Comparison of ENCODE assay signal across 16 cellular contexts in genomic region chr13:36601186-36601585, GRCh38.
DNase-seq lines count a peak whose midpoint lies in the region; ATAC-seq and TF ChIP-seq lines count a peak whose summit lies in the region.
"Had no signal": no experiment of that assay in that cellular context is flagged by ENCODE, and none has a peak within 500 bp of the region (broad histone marks: within the 10 kb centered on the region; RNA-seq: fewer than 3 reads in every experiment).

No MANE protein-coding gene starts in this region.

- H3K9ac ChIP-seq in mammary epithelial cell (ENCODE audit: insufficient read depth, low read length) = no peak overlapping the region

- H3K4me3 Mint-ChIP-seq in CD8-positive, alpha-beta T cell = no peak overlapping the region
- H3K4me3 Mint-ChIP-seq: HFFc6 had no signal

- BruUV-seq in mammary epithelial cell (replicated peaks; lab: Mats Ljungman, UMichigan) = no TSS peak

- H3K79me2 ChIP-seq in mammary epithelial cell (ENCODE audit: insufficient read depth, low read length) = no peaks in the 10 kb centered on the region

- H3K4me1 ChIP-seq in mammary epithelial cell (ENCODE audit: insufficient read depth, low read length) = no peaks in the 10 kb centered on the region
- no peaks in the 10 kb centered on the region for H3K4me1 ChIP-seq in CD8-positive, alpha-beta T cell (ENCODE audit: insufficient read depth, low read length)
- H3K4me1 ChIP-seq: Peyer's patch had no signal

- dilution Hi-C loops in mammary epithelial cell (cut with HindIII; ENCODE audit: low sequenced_read_pairs) = no loop called here

- no peaks in the 10 kb centered on the region for H3K36me3 ChIP-seq in mammary epithelial cell (ENCODE audit: insufficient read depth, low read length)
- H3K36me3 ChIP-seq in CD8-positive, alpha-beta T cell (ENCODE audit: insufficient read depth, low read length) = no peaks in the 10 kb centered on the region
- H3K36me3 ChIP-seq: Peyer's patch had no signal

- CTCF ChIA-PET in mammary epithelial cell (lab: Charles Lee; ENCODE audit: low non-redundant PET) = no interaction called here
- CTCF ChIA-PET in CD8-positive, alpha-beta T cell (lab: Charles Lee) = no interaction called here

- WGBS in mammary epithelial cell (ENCODE audit: low coverage, missing lambda C conversion rate) = 66% methylated on average over 2 of the region's 2 CpGs

- POLR2A ChIA-PET in CD8-positive, alpha-beta T cell (lab: Charles Lee) = no interaction called here

- H3K4me2 ChIP-seq in mammary epithelial cell (ENCODE audit: insufficient read depth, low read depth, low read length) = no peak overlapping the region

- no peaks in the 10 kb centered on the region for H4K20me1 ChIP-seq in mammary epithelial cell (ENCODE audit: insufficient read depth, low read length)

- H3K9me3 ChIP-seq in mammary epithelial cell (replicated peaks; ENCODE audit: insufficient read depth, low read length) = no peaks in the 10 kb centered on the region
- H3K9me3 ChIP-seq in CD8-positive, alpha-beta T cell (ENCODE audit: low read length) = no peaks in the 10 kb centered on the region
- H3K9me3 ChIP-seq: Peyer's patch had no signal

- no peak overlapping the region for H3K27ac ChIP-seq in mammary epithelial cell (ENCODE audit: insufficient read depth, low read depth, low read length)
- H3K27ac ChIP-seq in CD8-positive, alpha-beta T cell (ENCODE audit: low read depth, low read length) = no peak overlapping the region
- H3K27ac ChIP-seq: Peyer's patch, SK-N-MC had no signal

- TF ChIP-seq CTCF in AG10803 (conservative IDR thresholded peaks at IDR 0.05; ENCODE audit: low read length) = no peak
- TF ChIP-seq CTCF in mammary epithelial cell (conservative IDR thresholded peaks at IDR 0.05 in 1 of 2, IDR thresholded peaks at IDR 0.05 in 1 of 2; ENCODE audit: extremely low read depth in 1 of 2, insufficient read depth in 1 of 2, low read depth in 1 of 2, low read length in 2 of 2) = no peak
- TF ChIP-seq CTCF in CD8-positive, alpha-beta T cell (IDR thresholded peaks at IDR 0.05) = no peak

- H3K27me3 ChIP-seq in mammary epithelial cell (ENCODE audit: insufficient read depth, low read length) = no peaks in the 10 kb centered on the region
- no peaks in the 10 kb centered on the region for H3K27me3 ChIP-seq in CD8-positive, alpha-beta T cell (ENCODE audit: insufficient read depth, low read length)
- H3K27me3 ChIP-seq: Peyer's patch had no signal

- ATAC-seq in HG02852 (IDR thresholded peaks at IDR 0.05; ENCODE audit: unreplicated experiment) = no peak
- no peak for ATAC-seq in HG02571 (IDR thresholded peaks at IDR 0.05; ENCODE audit: unreplicated experiment)
- ATAC-seq in CD8-positive, alpha-beta T cell = no peak

- no peak overlapping the region for H3K27ac Mint-ChIP-seq in CD8-positive, alpha-beta T cell
- H3K27ac Mint-ChIP-seq: HFFc6 had no signal

- H3K27me3 Mint-ChIP-seq in CD8-positive, alpha-beta T cell (ENCODE audit: low read depth) = peaks cover 11% of the 10 kb centered on the region

- no peaks in the 10 kb centered on the region for H3K4me1 Mint-ChIP-seq in CD8-positive, alpha-beta T cell (ENCODE audit: low read depth)

- intact Hi-C loops in mammary epithelial cell (cut with micrococcal nuclease) = no loop called here
- intact Hi-C loops in CD8-positive, alpha-beta T cell (cut with DNase I, micrococcal nuclease) = no loop called here

- in situ Hi-C loops in mammary epithelial cell (cut with MboI; ENCODE audit: low sequenced_read_pairs in 2 of 2) = no loop called here

- H2AFZ ChIP-seq in mammary epithelial cell (ENCODE audit: low read depth, low read length) = no peak overlapping the region

- no peaks in the 10 kb centered on the region for H3K36me3 Mint-ChIP-seq in CD8-positive, alpha-beta T cell

- no peaks in the 10 kb centered on the region for H3K9me3 Mint-ChIP-seq in CD8-positive, alpha-beta T cell

- DNase-seq in AG10803 (ENCODE audit: low read depth) (peak; percentile 2), MV-4-11 (lab: John Stamatoyannopoulos, UW) (peak; percentile 40), mammary epithelial cell (peak; percentile 11), myocyte (ENCODE audit: low read depth) (peak; percentile 30)
- no peak for DNase-seq in activated CD4-positive, alpha-beta T cell treated with anti-CD3 and anti-CD28 coated beads for 48 hours
- no peak for DNase-seq in CD8-positive, alpha-beta T cell
- DNase-seq: C1 segment of cervical spinal cord, HFFc6, MM.1S, NCI-H1436 treated with DMSO at 0.1 percent for 48 hours, NCI-H2081, Peyer's patch, Right ventricle myocardium superior had no signal

- H3K4me3 ChIP-seq in AG10803 (ENCODE audit: low read length) (no peak overlapping the region), mammary epithelial cell (replicated peaks in 1 of 3; ENCODE audit: insufficient read depth in 1 of 3, low read depth in 2 of 3, low read length in 3 of 3) (no peak overlapping the region)
- H3K4me3 ChIP-seq in CD8-positive, alpha-beta T cell (ENCODE audit: low read depth, low read length) = no peak overlapping the region
- H3K4me3 ChIP-seq: Peyer's patch, SK-N-MC had no signal

Comparison
In these comparisons a context has a peak if more than half of its experiments do, and no peak if none do; other contexts are left out.
1. DNase-seq: peak in AG10803 (single experiment), MV-4-11 (single experiment), mammary epithelial cell (single experiment) and myocyte (single experiment); none in activated CD4-positive, alpha-beta T cell treated with anti-CD3 and anti-CD28 coated beads for 48 hours (single experiment) and CD8-positive, alpha-beta T cell (0 of 7).